14 cellular contexts compared by ENCODE assay signal in the genomic region with DNA sequence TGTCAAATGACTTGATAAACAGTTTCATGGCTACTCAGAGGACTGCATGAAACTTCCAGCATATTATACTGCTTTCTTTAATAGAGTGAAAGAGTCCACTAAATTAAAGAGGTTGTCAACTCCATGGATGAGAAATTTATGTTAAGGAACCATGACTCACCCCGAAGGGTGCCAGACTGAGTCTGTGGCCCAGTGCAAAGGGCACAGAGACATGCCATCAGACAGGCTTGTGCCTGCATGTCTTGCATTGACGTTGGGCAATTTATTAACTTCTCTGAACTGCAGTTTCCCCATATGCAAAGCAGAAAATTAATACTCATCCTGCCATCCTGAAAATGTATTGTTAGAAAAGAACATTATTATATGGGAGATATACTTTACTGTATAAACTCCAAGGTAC.
"Had no signal": no experiment of that assay in that cellular context is flagged by ENCODE, and none has a peak within 500 bp of the region (broad histone marks: within the 10 kb centered on the region; RNA-seq: fewer than 3 reads in every experiment).

No MANE protein-coding gene starts in this region.

- H3K36me3 ChIP-seq: ascending aorta, cardiac muscle cell, colonic mucosa, pancreas, stomach, thoracic aorta had no signal

- ATAC-seq: activated T-cell treated with anti-CD3 and anti-CD28 coated beads, Interleukin-2, amount 50 U/mL, for 72 hours had no signal

- DNase-seq: activated CD4-positive, alpha-beta memory T cell treated with anti-CD3 and anti-CD28 coated beads, Interleukin-2, amount 10 ng/mL, durations not matched to agents 7 days and 5 days; activated naive CD8-positive, alpha-beta T cell treated with anti-CD3 and anti-CD28 coated beads, Interleukin-2, amount 10 ng/mL, durations not matched to agents 7 days and 5 days; activated T-cell treated with anti-CD3 and anti-CD28 coated beads, Interleukin-2, amount 50 U/mL, for 72 hours; colonic mucosa; effector CD8-positive, alpha-beta T cell; erythroblast; hypothalamus; kidney glomerular epithelial cell; pancreas; stomach; T1000 had no signal

- H3K27me3 ChIP-seq: ascending aorta, cardiac muscle cell, colonic mucosa, pancreas, stomach had no signal

- H3K9me3 ChIP-seq: ascending aorta, colonic mucosa, pancreas, stomach, thoracic aorta had no signal

- H3K27ac ChIP-seq: ascending aorta, cardiac muscle cell, colonic mucosa, pancreas, stomach, thoracic aorta had no signal

- FAIRE-seq: pancreas had no signal

- H3K4me1 ChIP-seq: ascending aorta, colonic mucosa, stomach had no signal

- H3K4me3 ChIP-seq: ascending aorta, cardiac muscle cell, colonic mucosa, pancreas, stomach, thoracic aorta had no signal
